In genomic region chr15:97960364-97961066, GRCh38 we compare ENCODE assay signal across 8 cellular contexts. TPM values are rescaled to one million over a fixed set of nuclear protein-coding genes. Genes with fewer than 3 reads are reported as not detected.
DNase-seq lines count a peak whose midpoint lies in the region; ATAC-seq lines count a peak whose summit lies in the region.

Gene ARRDC4, plus strand, starts transcription at chr15:97960703. Its CDS starts 159 bp downstream, at chr15:97960862.

- peak within 1 kb of the TSS; percentile 91 for H2AFZ ChIP-seq in ACC112 (ENCODE audit: low read length, unreplicated experiment)

- DNase-seq in NCI-H524 (lab: John Stamatoyannopoulos, UW): peak; percentile 99 to 100
- peak; percentile 92 to 93 for DNase-seq in activated CD4-positive, alpha-beta T cell treated with anti-CD3 and anti-CD28 coated beads, Interleukin-2, amount 50 U/mL, for 48 hours
- DNase-seq in dermis blood vessel endothelial cell: peak; percentile 95
- DNase-seq in left lobe of liver (ENCODE audit: low spot score): peak; percentile 100
- DNase-seq in stimulated activated CD4-positive, alpha-beta T cell treated with anti-CD3 and anti-CD28 coated beads, Interleukin-1b, Interleukin-23, amount 100 ng/mL, for 4 hours (ENCODE audit: low read depth in 2 of 2): peak; percentile 94

- H3K36me3 ChIP-seq in ACC112 (ENCODE audit: insufficient read depth, low read length): no peaks in the 10 kb centered on the region

- H3K4me3 ChIP-seq in ACC112 (ENCODE audit: low read depth, low read length): peak within 1 kb of the TSS; percentile 98

- peaks cover 16% of the 10 kb centered on the region for H3K4me1 ChIP-seq in ACC112 (ENCODE audit: control insufficient read depth, insufficient read depth, low read length, unreplicated experiment)

- ATAC-seq in GM19025 (IDR thresholded peaks at IDR 0.05; ENCODE audit: low read depth, unreplicated experiment): peak; percentile 79
- ATAC-seq in HG03442 (IDR thresholded peaks at IDR 0.05; ENCODE audit: unreplicated experiment): peak; percentile 83
- peak; percentile 91 for ATAC-seq in left lobe of liver

- H3K27me3 ChIP-seq in ACC112 (ENCODE audit: insufficient read depth, low read length): 0 out of 2 replicates have a peak, but pooled peaks cover 6% of the 10 kb centered on the region

- peak within 1 kb of the TSS; percentile 53 for H3K27ac ChIP-seq in ACC112 (ENCODE audit: low read depth, low read length)

- peaks cover 35% of the 10 kb centered on the region for H3K79me2 ChIP-seq in ACC112 (ENCODE audit: control insufficient read depth, insufficient read depth, low read length, unreplicated experiment)

RNA-seq across cellular contexts. Expression of gene ARRDC4, which starts in this region (rescaled TPM):
- total RNA-seq in dermis blood vessel endothelial cell (1.7 and 3.1 TPM in 2 replicates), left lobe of liver (5.1 TPM)

Comparison
In these comparisons a context has a peak if more than half of its experiments do, and no peak if none do; other contexts are left out.
1. Peak in every context shown above with its lines: DNase-seq, ATAC-seq, H3K4me3 ChIP-seq and H3K27ac ChIP-seq.